Comparison of ENCODE assay signal across 12 cellular contexts in the genomic region with DNA sequence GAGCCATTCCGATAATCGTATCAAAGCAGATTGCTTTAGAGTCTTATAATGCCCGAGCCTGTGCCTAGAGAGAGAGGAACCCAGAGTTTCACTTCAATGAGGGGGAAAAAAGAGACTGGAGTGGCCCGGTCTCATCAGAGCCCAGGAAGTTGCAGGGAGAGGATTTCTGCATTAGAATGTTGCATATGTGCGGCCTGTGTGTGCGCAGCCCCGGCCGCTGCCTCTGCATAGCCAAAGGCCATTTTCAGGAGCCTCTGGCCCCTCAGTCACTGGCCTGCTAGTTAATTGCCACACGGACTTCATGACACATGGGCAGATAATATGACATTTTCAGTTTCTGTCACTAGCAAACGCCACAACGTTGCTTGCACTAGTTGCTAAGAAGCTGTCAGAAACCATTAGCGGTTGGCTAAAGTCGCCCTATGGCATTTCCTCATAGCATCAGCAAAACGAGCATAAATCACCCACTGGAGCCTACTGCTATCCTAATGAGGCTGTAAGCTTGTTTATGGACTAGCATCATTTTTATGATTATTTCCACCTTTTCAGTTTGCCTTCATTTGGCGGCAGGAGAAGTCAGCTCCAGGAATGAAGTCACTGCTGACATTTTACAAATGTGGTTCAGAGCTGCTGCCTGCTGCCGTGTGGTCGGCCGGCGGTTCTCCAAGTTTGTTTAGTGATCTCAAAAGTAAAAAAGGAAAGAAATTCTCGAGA.
A peak's percentile ranks its signal among the peaks of the same experiment; 100 is the strongest.
DNase-seq lines count a peak whose midpoint lies in the region; ATAC-seq and TF ChIP-seq lines count a peak whose summit lies in the region.
"Had no signal": no experiment of that assay in that cellular context is flagged by ENCODE, and none has a peak within 500 bp of the region (broad histone marks: within the 10 kb centered on the region; RNA-seq: fewer than 3 reads in every experiment).

No MANE protein-coding gene starts in this region.

- POLR2A ChIA-PET in SK-N-SH (lab: Yijun Ruan, JAX) = interaction anchor here (1.3 kb wide), 1 partner anchor 9 kb away, joined by 3 read pairs; no protein-coding TSS in a partner anchor
- POLR2A ChIA-PET in activated CD8-positive, alpha-beta T cell treated with anti-CD3 and anti-CD28 coated beads for 36 hours (lab: Charles Lee) = no interaction called here

- no peaks in the 10 kb centered on the region for H3K9me2 ChIP-seq in SK-N-SH

- H3K36me3 Mint-ChIP-seq in progenitor cell of endocrine pancreas (ENCODE audit: insufficient read depth) = peaks cover 23% of the 10 kb centered on the region
- no peaks in the 10 kb centered on the region for H3K36me3 Mint-ChIP-seq in activated CD8-positive, alpha-beta T cell treated with anti-CD3 and anti-CD28 coated beads for 36 hours (ENCODE audit: low read depth)
- H3K36me3 Mint-ChIP-seq: IgD-negative memory B cell had no signal

- no peak overlapping the region for H3K9ac ChIP-seq in SK-N-SH

- 81% methylated on average over 18 of the region's 20 CpGs for WGBS in SK-N-SH (ENCODE audit: low lambda C conversion rate)
- WGBS in heart right ventricle, 2 donors = 44 to 48% methylated on average over 20 of the region's 20 CpGs

- H3K27ac ChIP-seq in SK-N-SH (ENCODE audit: low read depth in 2 of 2, low read length in 1 of 2) (peak overlapping the region in 1 of 2 experiments; percentile 28; a peak in 2 of 4 replicates), heart right ventricle (peak overlapping the region in 6 of 10 donors; percentile 31 to 71 (median 52))

- H3K79me2 ChIP-seq in SK-N-SH (ENCODE audit: insufficient read depth) = peaks cover 11% of the 10 kb centered on the region

- no peak overlapping the region for H3K4me2 ChIP-seq in SK-N-SH

- TF ChIP-seq EP300 in SK-N-SH (IDR thresholded peaks at IDR 0.05; ENCODE audit: borderline replicate concordance in 1 of 2, low read depth in 1 of 2, low read length in 1 of 2) = no peak

- peak in 6 of 8 donors; percentile 23 to 49 (median 38) for ATAC-seq in heart right ventricle
- no peak for ATAC-seq in activated CD8-positive, alpha-beta T cell treated with anti-CD3 and anti-CD28 coated beads for 36 hours
- ATAC-seq: mucosa of descending colon had no signal

- intact Hi-C loops in heart right ventricle (cut with DNase I) = no loop called here
- intact Hi-C loops in activated CD8-positive, alpha-beta T cell treated with anti-CD3 and anti-CD28 coated beads for 36 hours (cut with micrococcal nuclease) = no loop called here

- H2AFZ ChIP-seq in SK-N-SH (ENCODE audit: low read depth) = no peak overlapping the region

- H3K4me3 ChIP-seq in SK-N-SH (ENCODE audit: low read depth in 2 of 2, low read length in 1 of 2) (no peak overlapping the region), heart right ventricle (no peak overlapping the region)
- H3K4me3 ChIP-seq: mucosa of descending colon had no signal

- H3K9me3 Mint-ChIP-seq in progenitor cell of endocrine pancreas (ENCODE audit: low read depth) = no peaks in the 10 kb centered on the region
- H3K9me3 Mint-ChIP-seq in activated CD8-positive, alpha-beta T cell treated with anti-CD3 and anti-CD28 coated beads for 36 hours = no peaks in the 10 kb centered on the region
- H3K9me3 Mint-ChIP-seq: activated CD4-positive, alpha-beta memory T cell treated with anti-CD3 and anti-CD28 coated beads, Interleukin-2, amount 10 ng/mL, durations not matched to agents 7 days and 5 days; IgD-negative memory B cell had no signal

- H3K27ac Mint-ChIP-seq in progenitor cell of endocrine pancreas = peak overlapping the region; percentile 85
- H3K27ac Mint-ChIP-seq in activated CD8-positive, alpha-beta T cell treated with anti-CD3 and anti-CD28 coated beads for 36 hours = no peak overlapping the region
- H3K27ac Mint-ChIP-seq: activated CD4-positive, alpha-beta memory T cell treated with anti-CD3 and anti-CD28 coated beads, Interleukin-2, amount 10 ng/mL, durations not matched to agents 7 days and 5 days; IgD-negative memory B cell had no signal

- CTCF ChIA-PET in SK-N-SH (lab: Yijun Ruan, JAX) = interaction anchor here (1.0 to 1.6 kb wide), 3 partner anchors 9 to 12 kb away, joined by 3 to 6 read pairs (median 4); no protein-coding TSS in a partner anchor
- CTCF ChIA-PET in activated CD8-positive, alpha-beta T cell treated with anti-CD3 and anti-CD28 coated beads for 36 hours (lab: Charles Lee) = no interaction called here

- TF ChIP-seq RAD21 in SK-N-SH (IDR thresholded peaks at IDR 0.05; ENCODE audit: low read length) = no peak

- DNase-seq in GM04504 (ENCODE audit: low read depth) = peak; percentile 38
- DNase-seq in SK-N-SH = peak; percentile 34
- no peak for DNase-seq in heart right ventricle
- no peak for DNase-seq in progenitor cell of endocrine pancreas (ENCODE audit: low spot score, unreplicated experiment)
- no peak for DNase-seq in activated CD8-positive, alpha-beta T cell treated with anti-CD3 and anti-CD28 coated beads for 36 hours
- DNase-seq in stimulated activated CD4-positive, alpha-beta T cell treated with anti-CD3 and anti-CD28 coated beads, Interleukin-12 subunit alpha, Interleukin-12 subunit beta, amount 100 ng/mL, for 4 hours = no peak
- no peak for DNase-seq in KBM-7
- no peak for DNase-seq in stimulated activated naive CD4-positive, alpha-beta T cell treated with Interleukin-2 at 50 U/mL for 16 hours (lab: John Stamatoyannopoulos, UW)
- DNase-seq: activated CD4-positive, alpha-beta memory T cell treated with anti-CD3 and anti-CD28 coated beads, Interleukin-2, amount 10 ng/mL, durations not matched to agents 7 days and 5 days; amniotic stem cell; mucosa of descending colon had no signal

- H3K36me3 ChIP-seq in SK-N-SH (replicated peaks in 1 of 2; ENCODE audit: control insufficient read depth in 1 of 2, insufficient read depth in 2 of 2, low read length in 1 of 2) (peaks cover 10 to 14% of the 10 kb centered on the region in 2 experiments), heart right ventricle (no peaks in the 10 kb centered on the region)

- H3K4me1 ChIP-seq in SK-N-SH (ENCODE audit: control insufficient read depth in 1 of 2, insufficient read depth in 2 of 2, low read depth in 1 of 2, low read length in 1 of 2) (peaks cover 15 to 20% of the 10 kb centered on the region in 2 experiments; a peak in 3 of 4 replicates), heart right ventricle (peaks cover 5 to 44% (median 22%) of the 10 kb centered on the region in 9 donors)

- no peaks in the 10 kb centered on the region for H3K9me3 ChIP-seq in SK-N-SH
- H3K9me3 ChIP-seq in heart right ventricle = no peaks in the 10 kb centered on the region
- H3K9me3 ChIP-seq: mucosa of descending colon had no signal

- no peaks in the 10 kb centered on the region for H3K27me3 ChIP-seq in SK-N-SH (ENCODE audit: insufficient read depth)
- no peaks in the 10 kb centered on the region for H3K27me3 ChIP-seq in heart right ventricle

- H3K27me3 Mint-ChIP-seq in progenitor cell of endocrine pancreas = no peaks in the 10 kb centered on the region
- no peaks in the 10 kb centered on the region for H3K27me3 Mint-ChIP-seq in activated CD8-positive, alpha-beta T cell treated with anti-CD3 and anti-CD28 coated beads for 36 hours
- H3K27me3 Mint-ChIP-seq: activated CD4-positive, alpha-beta memory T cell treated with anti-CD3 and anti-CD28 coated beads, Interleukin-2, amount 10 ng/mL, durations not matched to agents 7 days and 5 days had no signal

- no peaks in the 10 kb centered on the region for H3F3A ChIP-seq in SK-N-SH (replicated peaks; ENCODE audit: insufficient read depth)

- peaks cover 56% of the 10 kb centered on the region for H3K4me1 Mint-ChIP-seq in progenitor cell of endocrine pancreas (ENCODE audit: low read depth)
- no peaks in the 10 kb centered on the region for H3K4me1 Mint-ChIP-seq in activated CD8-positive, alpha-beta T cell treated with anti-CD3 and anti-CD28 coated beads for 36 hours (ENCODE audit: low read depth)
- H3K4me1 Mint-ChIP-seq: activated CD4-positive, alpha-beta memory T cell treated with anti-CD3 and anti-CD28 coated beads, Interleukin-2, amount 10 ng/mL, durations not matched to agents 7 days and 5 days had no signal

- H3K4me3 Mint-ChIP-seq in progenitor cell of endocrine pancreas (ENCODE audit: low read depth) = peak overlapping the region; percentile 35
- H3K4me3 Mint-ChIP-seq in activated CD8-positive, alpha-beta T cell treated with anti-CD3 and anti-CD28 coated beads for 36 hours = no peak overlapping the region
- H3K4me3 Mint-ChIP-seq: activated CD4-positive, alpha-beta memory T cell treated with anti-CD3 and anti-CD28 coated beads, Interleukin-2, amount 10 ng/mL, durations not matched to agents 7 days and 5 days; IgD-negative memory B cell had no signal

- H4K20me1 ChIP-seq in SK-N-SH (ENCODE audit: insufficient read depth) = no peaks in the 10 kb centered on the region; the same call in 1 of the 2 replicates

- TF ChIP-seq CTCF in SK-N-SH (IDR thresholded peaks at IDR 0.05) (no peak), heart right ventricle (IDR thresholded peaks at IDR 0.05) (no peak), progenitor cell of endocrine pancreas (IDR thresholded peaks at IDR 0.05; ENCODE audit: unreplicated experiment) (no peak)
- TF ChIP-seq CTCF in activated CD8-positive, alpha-beta T cell treated with anti-CD3 and anti-CD28 coated beads for 36 hours (IDR thresholded peaks at IDR 0.05) = no peak

- in situ Hi-C loops in KBM-7 (cut with MboI; ENCODE audit: low pct_unique_long_range_greater_than_20kb, low sequenced_read_pairs) = no loop called here

TF ChIP-seq in SK-N-SH, 30 proteins besides CTCF, POLR2A, EP300 and RAD21:
- TF ChIP-seq MXI1 (IDR thresholded peaks at IDR 0.05; ENCODE audit: low read depth, low read length) = peak; percentile 65; the same call in 1 of the 2 replicates
- no peak for TF ChIP-seq RCOR1 (IDR thresholded peaks at IDR 0.05; ENCODE audit: low read length)
- no peak for TF ChIP-seq GATA2 (CRISPR knock-in tag; IDR thresholded peaks at IDR 0.05)

Comparison
In these comparisons a context has a peak if more than half of its experiments do, and no peak if none do; other contexts are left out.
1. DNase-seq: peak in GM04504 (single experiment) and SK-N-SH (single experiment); none in heart right ventricle (0 of 2), progenitor cell of endocrine pancreas (single experiment), activated CD8-positive, alpha-beta T cell treated with anti-CD3 and anti-CD28 coated beads for 36 hours (single experiment), stimulated activated CD4-positive, alpha-beta T cell treated with anti-CD3 and anti-CD28 coated beads, Interleukin-12 subunit alpha, Interleukin-12 subunit beta, amount 100 ng/mL, for 4 hours (single experiment), KBM-7 (single experiment) and stimulated activated naive CD4-positive, alpha-beta T cell treated with Interleukin-2 at 50 U/mL for 16 hours (single experiment).